In genomic region chr1:40182956-40183710, GRCh38 we compare ENCODE assay signal across 9 cellular contexts. TPM values are rescaled to one million over a fixed set of nuclear protein-coding genes. Genes with fewer than 3 reads are reported as not detected.
A peak's percentile ranks its signal among the peaks of the same experiment; 100 is the strongest.
DNase-seq lines count a peak whose midpoint lies in the region; ATAC-seq and TF ChIP-seq lines count a peak whose summit lies in the region.
"Had no signal": no experiment of that assay in that cellular context is flagged by ENCODE, and none has a peak within 500 bp of the region (broad histone marks: within the 10 kb centered on the region; RNA-seq: fewer than 3 reads in every experiment).

No MANE protein-coding gene starts in this region.

- H3K36me3 ChIP-seq in HCT116 (ENCODE audit: control insufficient read depth in 1 of 2, insufficient read depth in 2 of 2, low read length in 2 of 2) = no peaks in the 10 kb centered on the region
- no peaks in the 10 kb centered on the region for H3K36me3 ChIP-seq in ascending aorta
- no peaks in the 10 kb centered on the region for H3K36me3 ChIP-seq in mesendoderm (ENCODE audit: control insufficient read depth, insufficient read depth, low read length)

- BruUV-seq in HCT116 (replicated peaks; lab: Mats Ljungman, UMichigan) = no TSS peak

- ATAC-seq in HCT116 = peak; percentile 82
- no peak for ATAC-seq in HG03342 (IDR thresholded peaks at IDR 0.05; ENCODE audit: unreplicated experiment)

- H3K4ac ChIP-seq in mesendoderm (ENCODE audit: low read depth, low read length) = no peak overlapping the region

- H2BK120ac ChIP-seq in mesendoderm (ENCODE audit: low read depth, low read length) = no peak overlapping the region

- H3K9ac ChIP-seq in HCT116 (ENCODE audit: low read length) (no peak overlapping the region), mesendoderm (ENCODE audit: low read length) (no peak overlapping the region)

- no peak overlapping the region for H2AFZ ChIP-seq in HCT116 (ENCODE audit: low read depth, low read length, poor library complexity, severe bottlenecking)

- H4K20me1 ChIP-seq in HCT116 (ENCODE audit: insufficient read depth) = peaks cover 28% of the 10 kb centered on the region

- no peak for TF ChIP-seq POLR2A in HCT116 (IDR thresholded peaks at IDR 0.05; ENCODE audit: borderline replicate concordance, extremely low read depth, insufficient read depth, insufficient read length)

- intact Hi-C loops in HCT116 (cut with micrococcal nuclease) (no loop called here), ascending aorta (cut with DNase I) (no loop called here)

- no peak overlapping the region for H3K56ac ChIP-seq in mesendoderm (ENCODE audit: low read length)

- peaks cover 12% of the 10 kb centered on the region for H3K79me1 ChIP-seq in mesendoderm (ENCODE audit: low read length)

- H3K23ac ChIP-seq in mesendoderm (ENCODE audit: low read length) = no peak overlapping the region

- no peak overlapping the region for H3K4me2 ChIP-seq in HCT116 (ENCODE audit: low read length)
- H3K4me2 ChIP-seq in mesendoderm (ENCODE audit: low read length) = no peak overlapping the region

- POLR2A ChIA-PET in HCT116 (lab: Charles Lee) = no interaction called here

- H3K9me3 ChIP-seq in HCT116 (ENCODE audit: control insufficient read depth in 1 of 2, insufficient read depth in 1 of 2, low read depth in 1 of 2, low read length in 2 of 2) (no peaks in the 10 kb centered on the region), ascending aorta (no peaks in the 10 kb centered on the region)

- 0 out of 4 replicates have a peak, but pooled peaks cover 0 to 4% of the 10 kb centered on the region in 2 experiments for H3K4me1 ChIP-seq in HCT116 (ENCODE audit: control insufficient read depth in 1 of 2, insufficient read depth in 2 of 2, low read length in 2 of 2)
- H3K4me1 ChIP-seq in ascending aorta = peaks cover 3 to 16% of the 10 kb centered on the region in 2 donors
- H3K4me1 ChIP-seq in mesendoderm (ENCODE audit: control insufficient read depth, low read depth, low read length) = no peaks in the 10 kb centered on the region

- TF ChIP-seq CTCF in HCT116 (IDR thresholded peaks at IDR 0.05 in 2 of 3, conservative IDR thresholded peaks at IDR 0.05 in 1 of 3; ENCODE audit: borderline replicate concordance in 1 of 3, insufficient read depth in 1 of 3, low read depth in 2 of 3, low read length in 2 of 3) (peak in 2 of 3 experiments; percentile 55 to 67; a peak in 4 of 6 replicates), ascending aorta (IDR thresholded peaks at IDR 0.05) (peak in 2 of 3 experiments; percentile 4 to 28)

- CTCF ChIA-PET in HCT116 (lab: Charles Lee) = interaction anchor here (0.9 to 2.1 kb wide), 8 partner anchors 9 to 99 kb away, joined by 3 to 5 read pairs (median 4); no protein-coding TSS in a partner anchor

- H3K18ac ChIP-seq in mesendoderm (ENCODE audit: low read length) = no peak overlapping the region

- no peak overlapping the region for H2AK5ac ChIP-seq in mesendoderm (ENCODE audit: low read length)

- WGBS in mesendoderm (ENCODE audit: extremely low coverage, insufficient coverage, low lambda C conversion rate) = no CpG with 5 or more reads among the region's 3 CpGs

- H4K8ac ChIP-seq in mesendoderm (ENCODE audit: low read depth, low read length) = no peak overlapping the region

- H3K27ac ChIP-seq in HCT116 (ENCODE audit: low read depth, low read length) (no peak overlapping the region), ascending aorta (no peak overlapping the region), mesendoderm (ENCODE audit: low read depth, low read length) (no peak overlapping the region)

- H2BK15ac ChIP-seq in mesendoderm (replicated peaks; ENCODE audit: low read depth) = no peak overlapping the region

- H3K27me3 ChIP-seq in HCT116 (ENCODE audit: insufficient read depth, low read length) = no peaks in the 10 kb centered on the region
- H3K27me3 ChIP-seq in ascending aorta = no peaks in the 10 kb centered on the region
- H3K27me3 ChIP-seq in mesendoderm (ENCODE audit: insufficient read depth, low read length, poor library complexity) = no peaks in the 10 kb centered on the region

- DNase-seq in DMS53 (lab: John Stamatoyannopoulos, UW) = peak; percentile 45
- no peak for DNase-seq in DMS53 treated with DMSO at 0.1 percent for 48 hours (lab: John Stamatoyannopoulos, UW; ENCODE audit: unreplicated experiment)
- DNase-seq in HCT116 (ENCODE audit: low read depth, low spot score) = peak; percentile 12
- DNase-seq in ascending aorta (ENCODE audit: low spot score in 2 of 2) = no peak
- DNase-seq in mesendoderm = peak; percentile 62
- no peak for DNase-seq in NCI-H2081 treated with DMSO at 0.1 percent for 48 hours (lab: John Stamatoyannopoulos, UW)
- no peak for DNase-seq in OCI-M2 (lab: John Stamatoyannopoulos, UW; ENCODE audit: unreplicated experiment)
- DNase-seq: 8988T had no signal

- H4K5ac ChIP-seq in mesendoderm (ENCODE audit: low read length) = no peak overlapping the region

- H3K4me3 ChIP-seq in HCT116 (replicated peaks in 1 of 2; ENCODE audit: low read depth in 1 of 2, low read length in 2 of 2) = no peak overlapping the region
- no peak overlapping the region for H3K4me3 ChIP-seq in ascending aorta
- H3K4me3 ChIP-seq in mesendoderm (ENCODE audit: low read length) = no peak overlapping the region

- peaks cover 100% of the 10 kb centered on the region for H3K79me2 ChIP-seq in HCT116 (ENCODE audit: insufficient read depth, low read length)
- H3K79me2 ChIP-seq in mesendoderm (ENCODE audit: control insufficient read depth, insufficient read depth, low read length) = peaks cover 39% of the 10 kb centered on the region

- no peaks in the 10 kb centered on the region for H3K9me2 ChIP-seq in HCT116 (ENCODE audit: insufficient read depth)

- peak; percentile 25; the same call in 1 of the 2 replicates for TF ChIP-seq RAD21 in HCT116 (IDR thresholded peaks at IDR 0.05; ENCODE audit: low read depth)

- H2BK5ac ChIP-seq in mesendoderm (ENCODE audit: low read length) = no peak overlapping the region

- RAD21 ChIA-PET in HCT116 (lab: Charles Lee; ENCODE audit: low non-redundant PET in 1 of 2, low total read pairs in 2 of 2, uncharacterized antibody in 2 of 2, unreplicated experiment in 2 of 2) = interaction anchor here in 1 of 2 experiments (0.6 kb wide), 1 partner anchor 84 kb away, joined by 3 read pairs; no protein-coding TSS in a partner anchor

TF ChIP-seq in HCT116, 20 proteins besides CTCF, POLR2A, EP300 and RAD21:
- TF ChIP-seq EZH2phosphoT487 (IDR thresholded peaks at IDR 0.05; ENCODE audit: borderline replicate concordance) (no peak), ZFX (IDR thresholded peaks at IDR 0.05) (no peak), JUND (IDR thresholded peaks at IDR 0.05) (no peak), FOSL1 (IDR thresholded peaks at IDR 0.05; ENCODE audit: low read depth) (no peak), CBX3 (IDR thresholded peaks at IDR 0.05; ENCODE audit: low read depth) (no peak), SRF (IDR thresholded peaks at IDR 0.05; ENCODE audit: low read depth) (no peak), ZNF274 (IDR thresholded peaks at IDR 0.05; ENCODE audit: low read depth, low read length) (no peak), EZH2 (IDR thresholded peaks at IDR 0.05) (no peak), TCF7L2 (IDR thresholded peaks at IDR 0.05; ENCODE audit: borderline replicate concordance, extremely low read depth, insufficient read depth, insufficient read length) (no peak), CEBPB (IDR thresholded peaks at IDR 0.05; ENCODE audit: low read depth) (no peak), POLR2AphosphoS5 (IDR thresholded peaks at IDR 0.05; ENCODE audit: low read depth, low read length) (no peak)
- TF ChIP-seq, protein P1, sequence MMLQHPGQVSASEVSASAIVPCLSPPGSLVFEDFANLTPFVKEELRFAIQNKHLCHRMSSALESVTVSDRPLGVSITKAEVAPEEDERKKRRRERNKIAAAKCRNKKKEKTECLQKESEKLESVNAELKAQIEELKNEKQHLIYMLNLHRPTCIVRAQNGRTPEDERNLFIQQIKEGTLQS (IDR thresholded peaks at IDR 0.05) = no peak
- TF ChIP-seq, protein P2, sequence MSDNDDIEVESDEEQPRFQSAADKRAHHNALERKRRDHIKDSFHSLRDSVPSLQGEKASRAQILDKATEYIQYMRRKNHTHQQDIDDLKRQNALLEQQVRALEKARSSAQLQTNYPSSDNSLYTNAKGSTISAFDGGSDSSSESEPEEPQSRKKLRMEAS (IDR thresholded peaks at IDR 0.05) = no peak
- TF ChIP-seq, protein P3, sequence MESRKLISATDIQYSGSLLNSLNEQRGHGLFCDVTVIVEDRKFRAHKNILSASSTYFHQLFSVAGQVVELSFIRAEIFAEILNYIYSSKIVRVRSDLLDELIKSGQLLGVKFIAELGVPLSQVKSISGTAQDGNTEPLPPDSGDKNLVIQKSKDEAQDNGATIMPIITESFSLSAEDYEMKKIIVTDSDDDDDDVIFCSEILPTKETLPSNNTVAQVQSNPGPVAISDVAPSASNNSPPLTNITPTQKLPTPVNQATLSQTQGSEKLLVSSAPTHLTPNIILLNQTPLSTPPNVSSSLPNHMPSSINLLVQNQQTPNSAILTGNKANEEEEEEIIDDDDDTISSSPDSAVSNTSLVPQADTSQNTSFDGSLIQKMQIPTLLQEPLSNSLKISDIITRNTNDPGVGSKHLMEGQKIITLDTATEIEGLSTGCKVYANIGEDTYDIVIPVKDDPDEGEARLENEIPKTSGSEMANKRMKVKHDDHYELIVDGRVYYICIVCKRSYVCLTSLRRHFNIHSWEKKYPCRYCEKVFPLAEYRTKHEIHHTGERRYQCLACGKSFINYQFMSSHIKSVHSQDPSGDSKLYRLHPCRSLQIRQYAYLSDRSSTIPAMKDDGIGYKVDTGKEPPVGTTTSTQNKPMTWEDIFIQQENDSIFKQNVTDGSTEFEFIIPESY (IDR thresholded peaks at IDR 0.05; ENCODE audit: extremely low read depth, insufficient replicate concordance, low read length) = no peak
TF ChIP-seq in HCT116: peak in this region for 0.

RNA-seq across cellular contexts. Expression of gene RLF, which starts 21.9 kb away (rescaled TPM):
- 20.5 TPM for total RNA-seq in HCT116 (2021; ENCODE audit: unreplicated experiment)
- 7.1 and 10.0 TPM in 2 replicates for polyA plus RNA-seq in HCT116 (2012)
- 7.1 TPM for total RNA-seq in ascending aorta
- polyA plus RNA-seq in mesendoderm (2013, experiment 1 of 2) = 7.8 TPM
- polyA plus RNA-seq in mesendoderm (2013, experiment 2 of 2) = 7.9 TPM

Comparison
In these comparisons a context has a peak if more than half of its experiments do, and no peak if none do; other contexts are left out.
1. DNase-seq: peak in DMS53 (single experiment), HCT116 (single experiment) and mesendoderm (single experiment); none in DMS53 treated with DMSO at 0.1 percent for 48 hours (single experiment), ascending aorta (0 of 2), NCI-H2081 treated with DMSO at 0.1 percent for 48 hours (single experiment) and OCI-M2 (single experiment).